In the genomic region with DNA sequence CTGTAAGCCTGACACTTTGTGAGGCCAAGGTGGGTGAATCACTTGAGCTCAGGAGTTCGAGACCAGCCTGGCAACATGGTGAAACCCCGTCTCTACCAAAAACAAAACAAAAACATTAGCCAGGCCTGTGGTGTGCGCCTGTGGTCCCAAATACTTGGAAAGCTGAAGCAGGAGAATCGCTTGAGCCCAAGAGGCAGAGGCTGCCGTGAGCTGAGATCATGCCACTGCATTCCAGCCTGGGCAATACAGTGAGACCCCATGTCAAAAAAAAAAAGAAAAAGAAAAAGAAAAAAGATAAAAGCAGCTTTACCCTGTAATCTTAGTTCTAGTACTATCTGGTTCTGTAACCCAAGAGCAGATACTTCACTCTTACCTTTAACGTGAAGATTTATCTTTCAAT, we compare ENCODE assay signal across 21 cellular contexts.
"Had no signal": no experiment of that assay in that cellular context is flagged by ENCODE, and none has a peak within 500 bp of the region (broad histone marks: within the 10 kb centered on the region; RNA-seq: fewer than 3 reads in every experiment).

No MANE protein-coding gene starts in this region.

- H3K4me3 ChIP-seq: SJSA1, SK-N-MC had no signal

- H3K9me3 ChIP-seq: SJSA1 had no signal

- H3K4me1 ChIP-seq: SJSA1 had no signal

- H3K4me2 ChIP-seq: KMS-11 had no signal

- H3K27me3 ChIP-seq: SJSA1 had no signal

- DNase-seq: IMR-90, Kasumi-1, MM.1S, NCI-H1092 treated with DMSO at 0.1 percent for 48 hours, NCI-H1436, NCI-H187, NCI-H2029, NCI-H2081 treated with DMSO at 0.1 percent for 48 hours, NCI-H2171, NCI-H226, NCI-H446, NCI-H510A, NCI-H524 treated with DMSO at 0.1 percent for 48 hours, NCI-H69, NCI-H774, Right ventricle myocardium superior, RPMI8226, SIG-M5 had no signal

- H3K9ac ChIP-seq: KMS-11 had no signal

- H3K27ac ChIP-seq: KMS-11, SJSA1, SK-N-MC had no signal
